2 cellular contexts compared by ENCODE assay signal in genomic region chr11:1201395-1202153, GRCh38.
TF ChIP-seq lines count a peak whose summit lies in the region.

No MANE protein-coding gene starts in this region.

TF ChIP-seq in A549, 52 proteins besides CTCF, POLR2A, EP300 and RAD21 (continued from another document):
- no peak for TF ChIP-seq EHMT2 (IDR thresholded peaks at IDR 0.05; ENCODE audit: low read depth)
- no peak for TF ChIP-seq TP53 (CRISPR knock-in tag; IDR thresholded peaks at IDR 0.05)
- no peak for TF ChIP-seq HDAC2 (IDR thresholded peaks at IDR 0.05)
- no peak for TF ChIP-seq RFX5 (IDR thresholded peaks at IDR 0.05)
- TF ChIP-seq NFE2L2 (conservative IDR thresholded peaks at IDR 0.05; ENCODE audit: low read length): no peak
- no peak for TF ChIP-seq CHD4 (IDR thresholded peaks at IDR 0.05; ENCODE audit: borderline replicate concordance)
- no peak for TF ChIP-seq RCOR1 (IDR thresholded peaks at IDR 0.05; ENCODE audit: low read depth, low read length)
TF ChIP-seq in A549: peak in this region for 0.

TF ChIP-seq in K562, 482 proteins besides CTCF, POLR2A, EP300 and RAD21 (continued from another document):
- peak in 1 of 2 experiments; percentile 81; a peak in 1 of 4 replicates for TF ChIP-seq ZNF318 (IDR thresholded peaks at IDR 0.05; ENCODE audit: borderline replicate concordance in 1 of 2, low read depth in 1 of 2)
- TF ChIP-seq ADNP (tag; IDR thresholded peaks at IDR 0.05): 0 out of 2 replicates have a peak, but pooled peaks have one; percentile 52
- TF ChIP-seq SRSF7 (optimal IDR thresholded peaks at IDR 0.05; ENCODE audit: low read depth, low read length): no peak
- no peak for TF ChIP-seq ZNF280B (CRISPR knock-in tag; IDR thresholded peaks at IDR 0.05)
- no peak for TF ChIP-seq TCFL5 (CRISPR knock-in tag; conservative IDR thresholded peaks at IDR 0.05)
- no peak for TF ChIP-seq MAFG (tag; conservative IDR thresholded peaks at IDR 0.05)
- TF ChIP-seq KDM1A (IDR thresholded peaks at IDR 0.05): peak in 1 of 2 experiments; percentile 22; a peak in 1 of 4 replicates
- TF ChIP-seq RUNX1 (IDR thresholded peaks at IDR 0.05; ENCODE audit: low read depth): no peak
- TF ChIP-seq THAP7 (CRISPR knock-in tag; IDR thresholded peaks at IDR 0.05): no peak
- 0 out of 2 replicates have a peak, but pooled peaks have one; percentile 65 for TF ChIP-seq NFRKB (IDR thresholded peaks at IDR 0.05; ENCODE audit: low read depth)
- no peak for TF ChIP-seq ZNF589 (CRISPR knock-in tag; IDR thresholded peaks at IDR 0.05; ENCODE audit: low read depth)
- no peak for TF ChIP-seq BMI1 (IDR thresholded peaks at IDR 0.05; ENCODE audit: low read length)
- TF ChIP-seq TSC22D4 (tag; IDR thresholded peaks at IDR 0.05): peak; percentile 98
- 0 out of 2 replicates have a peak, but pooled peaks have one; percentile 10 for TF ChIP-seq ELF4 (CRISPR knock-in tag; IDR thresholded peaks at IDR 0.05)
- TF ChIP-seq KDM2B (CRISPR knock-in tag; IDR thresholded peaks at IDR 0.05): no peak
- peak; percentile 68 for TF ChIP-seq BCOR (IDR thresholded peaks at IDR 0.05)
- TF ChIP-seq SLC30A9 (CRISPR knock-in tag; IDR thresholded peaks at IDR 0.05): no peak
- TF ChIP-seq SP1 (CRISPR knock-in tag; IDR thresholded peaks at IDR 0.05): 0 out of 2 replicates have a peak, but pooled peaks have one; percentile 29
